Comparison of ENCODE assay signal across 9 cellular contexts in the genomic region with DNA sequence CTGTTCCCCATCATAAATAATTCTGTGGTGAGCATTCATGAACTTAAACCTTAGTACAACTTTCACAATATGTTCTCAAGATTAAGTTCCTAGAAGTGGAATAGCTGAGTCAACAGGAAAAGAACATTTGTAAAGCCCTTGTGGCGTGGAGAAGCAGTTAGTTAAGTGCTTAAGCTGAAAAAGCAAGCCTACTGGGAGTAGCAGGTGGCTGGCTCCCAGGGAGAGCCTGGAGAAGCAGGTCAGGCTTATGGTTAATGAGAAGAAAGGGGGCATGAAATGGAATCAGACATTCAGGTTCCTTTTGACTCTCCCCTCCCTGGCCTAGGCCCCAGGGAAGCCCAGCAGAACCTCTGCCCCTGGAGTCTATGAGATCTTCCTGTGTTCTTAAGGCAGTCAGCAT. TPM values are rescaled to one million over a fixed set of nuclear protein-coding genes. Genes with fewer than 3 reads are reported as not detected.
DNase-seq lines count a peak whose midpoint lies in the region; ATAC-seq and TF ChIP-seq lines count a peak whose summit lies in the region.
"Had no signal": no experiment of that assay in that cellular context is flagged by ENCODE, and none has a peak within 500 bp of the region (broad histone marks: within the 10 kb centered on the region; RNA-seq: fewer than 3 reads in every experiment).

No MANE protein-coding gene starts in this region.

- ATAC-seq in lung (ENCODE audit: insufficient read depth, low FRiP score) (peak; percentile 66), HG03095 (IDR thresholded peaks at IDR 0.05; ENCODE audit: unreplicated experiment) (no peak)

- no peak for TF ChIP-seq CTCF in brain microvascular endothelial cell (IDR thresholded peaks at IDR 0.05; ENCODE audit: low read depth, low read length, missing control alignments)
- no peak for TF ChIP-seq CTCF in lung (IDR thresholded peaks at IDR 0.05; ENCODE audit: control extremely low read depth, extremely low read depth)

- H3K4me3 ChIP-seq in brain microvascular endothelial cell (ENCODE audit: low read depth, low read length) (no peak overlapping the region), lung (no peak overlapping the region)

- 7 to 18% methylated on average over 1 of the region's 1 CpG for WGBS in lung, 2 donors

- H3K27me3 ChIP-seq in brain microvascular endothelial cell (replicated peaks): no peaks in the 10 kb centered on the region
- no peaks in the 10 kb centered on the region for H3K27me3 ChIP-seq in lung (ENCODE audit: control insufficient read depth, insufficient read depth)

- no peaks in the 10 kb centered on the region for H3K9me3 ChIP-seq in lung (ENCODE audit: control insufficient read depth in 2 of 2, insufficient read depth in 1 of 2, low read length in 1 of 2)

- no peaks in the 10 kb centered on the region for H3K36me3 ChIP-seq in brain microvascular endothelial cell (replicated peaks)
- H3K36me3 ChIP-seq in lung (ENCODE audit: control insufficient read depth in 2 of 2, insufficient read depth in 2 of 2, low read length in 2 of 2): no peaks in the 10 kb centered on the region

- peaks cover 9 to 10% of the 10 kb centered on the region in 2 donors for H3K4me1 ChIP-seq in lung (ENCODE audit: control insufficient read depth in 2 of 2, insufficient read depth in 2 of 2, low read length in 2 of 2)

- in situ Hi-C loops in brain microvascular endothelial cell (cut with HindIII; ENCODE audit: low pct_ligation_motif_present, low sequenced_read_pairs): no loop called here

- DNase-seq in DMS79 treated with DMSO at 0.1 percent for 48 hours (lab: John Stamatoyannopoulos, UW) (peak; percentile 75), NCI-H1092 treated with DMSO at 0.1 percent for 48 hours (lab: John Stamatoyannopoulos, UW) (peak; percentile 34), brain microvascular endothelial cell (peak; percentile 10), lung (ENCODE audit: low spot score) (peak; percentile 67), NCI-H2227 treated with DMSO at 0.1 percent for 48 hours (lab: John Stamatoyannopoulos, UW) (no peak), EL (no peak), NCI-H2227 (lab: John Stamatoyannopoulos, UW; ENCODE audit: unreplicated experiment) (no peak)
- DNase-seq: DMS153 had no signal

- H3K27ac ChIP-seq in brain microvascular endothelial cell: no peak overlapping the region
- no peak overlapping the region for H3K27ac ChIP-seq in lung (ENCODE audit: low read depth in 1 of 2, low read length in 1 of 2)

RNA-seq across cellular contexts. Expression of a gene that starts 35.3 kb away (rescaled TPM):
- total RNA-seq in lung: 10 to 100 TPM; 10.9 to 49.4 TPM
- polyA plus RNA-seq in lung: 1 to 10 TPM; 2.9 to 3.4 TPM

RNA-seq across cellular contexts. Expression of a gene that starts 53.8 kb away (rescaled TPM):
- total RNA-seq in lung: under 1 TPM in 1 of 2 donors, not detected in 1; 0.34 TPM
- under 1 TPM in 1 of 2 donors, not detected in 1; 0.13 TPM for polyA plus RNA-seq in lung

Comparison
In these comparisons a context has a peak if more than half of its experiments do, and no peak if none do; other contexts are left out.
1. DNase-seq: peak in DMS79 treated with DMSO at 0.1 percent for 48 hours (single experiment), NCI-H1092 treated with DMSO at 0.1 percent for 48 hours (single experiment), brain microvascular endothelial cell (single experiment) and lung (single experiment); none in NCI-H2227 treated with DMSO at 0.1 percent for 48 hours (single experiment), EL (single experiment) and NCI-H2227 (single experiment).